In the genomic region with DNA sequence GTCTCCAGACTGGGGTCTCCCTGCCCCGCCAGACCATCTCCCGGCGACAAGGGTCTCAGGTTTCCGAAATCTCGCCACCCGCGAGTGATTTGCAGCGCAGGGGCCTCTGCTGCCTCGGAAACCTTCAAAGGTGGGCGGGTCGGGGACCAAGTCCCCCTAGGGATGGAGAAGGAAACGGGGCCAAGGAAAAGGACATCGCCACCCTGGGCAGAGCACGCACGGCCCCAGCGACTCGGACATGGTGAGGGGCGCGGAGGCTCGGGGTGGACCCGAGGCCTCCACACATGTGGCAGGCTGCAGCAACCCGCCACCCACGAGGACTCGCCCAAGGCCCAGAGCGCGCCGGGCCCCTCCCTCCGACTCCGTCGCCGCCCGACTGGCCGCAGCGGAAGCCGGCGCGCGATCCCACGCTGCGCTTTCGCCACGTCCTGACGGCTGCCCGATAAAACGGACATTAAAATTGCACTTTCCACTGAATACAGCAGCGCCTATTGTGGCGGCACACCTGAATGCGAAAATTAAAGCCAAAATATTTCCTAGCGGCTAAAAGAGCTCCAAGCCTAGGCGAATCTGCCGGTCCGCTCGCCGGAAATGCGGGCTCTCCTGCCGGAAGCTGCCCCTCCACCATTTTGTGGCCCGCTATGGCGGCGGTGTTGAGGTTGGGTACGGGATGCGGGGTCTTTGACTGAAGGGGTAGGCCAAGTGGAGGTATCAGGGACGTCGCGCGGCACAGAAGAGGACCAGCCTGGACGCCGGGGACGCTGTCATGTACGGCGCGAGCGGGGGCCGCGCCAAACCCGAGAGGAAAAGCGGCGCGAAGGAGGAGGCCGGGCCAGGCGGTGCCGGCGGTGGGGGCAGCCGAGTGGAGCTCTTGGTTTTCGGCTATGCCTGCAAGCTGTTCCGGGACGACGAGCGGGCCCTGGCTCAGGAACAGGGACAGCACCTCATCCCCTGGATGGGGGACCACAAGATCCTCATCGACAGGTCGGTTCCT, we compare ENCODE assay signal across 8 cellular contexts. TPM values are rescaled to one million over a fixed set of nuclear protein-coding genes. Genes with fewer than 3 reads are reported as not detected.
DNase-seq lines count a peak whose midpoint lies in the region; ATAC-seq and TF ChIP-seq lines count a peak whose summit lies in the region.

A gene (plus strand): TSS at position 627 of the 994 bp plus-strand sequence. CDS start 140 bp downstream, at position 767.

- peaks cover 24% of the 10 kb centered on the region for H3K4me1 ChIP-seq in muscle layer of colon (ENCODE audit: insufficient read depth, low read length)

- peaks cover 22% of the 10 kb centered on the region for H3K36me3 ChIP-seq in muscle layer of colon (ENCODE audit: insufficient read depth, low read length)

- no peaks in the 10 kb centered on the region for H3K27me3 ChIP-seq in muscle layer of colon (ENCODE audit: control insufficient read depth in 1 of 2, insufficient read depth in 2 of 2, low read length in 2 of 2)

- H3K9me3 ChIP-seq in muscle layer of colon (ENCODE audit: low read length) = no peaks in the 10 kb centered on the region

- H3K27ac ChIP-seq in muscle layer of colon (ENCODE audit: low read depth, low read length) = peak within 1 kb of the TSS; percentile 87

- peak; percentile 87 for ATAC-seq in GM19468 (IDR thresholded peaks at IDR 0.05; ENCODE audit: extremely low read depth, unreplicated experiment)

- in situ Hi-C loops in Caki2 (cut with HindIII; ENCODE audit: low pct_unique_long_range_greater_than_20kb, low sequenced_read_pairs) = no loop called here

- peak; percentile 87 for TF ChIP-seq POLR2A in erythroblast (IDR thresholded peaks at IDR 0.05; ENCODE audit: low read length)

- peak within 1 kb of the TSS; percentile 96 for H3K9ac ChIP-seq in muscle layer of colon (ENCODE audit: low read length)

- peak within 1 kb of the TSS; percentile 71 to 98 for H3K4me3 ChIP-seq in muscle layer of colon (ENCODE audit: low read depth in 1 of 2, low read length in 2 of 2)

- DNase-seq in Caki2 (ENCODE audit: low read depth) (peak; percentile 88), HS-5 (ENCODE audit: low read depth) (peak; percentile 64), OCI-M1 (lab: John Stamatoyannopoulos, UW) (peak; percentile 89), activated T-cell treated with anti-CD3 and anti-CD28 coated beads for 48 hours (ENCODE audit: low read depth) (peak; percentile 73), erythroblast (lab: John Stamatoyannopoulos, UW) (peak; percentile 88 to 93)
- DNase-seq in stimulated activated CD8-positive, alpha-beta memory T cell treated with anti-CD3 and anti-CD28 coated beads, Interleukin-7, amount 100 ng/mL, for 1 hour (ENCODE audit: low read depth in 2 of 2) = peak; percentile 33 to 54

RNA-seq across cellular contexts. Expression of the gene that starts here (rescaled TPM):
- total RNA-seq in Caki2 (2014; rRNA removed; shearing (Covaris generic); ENCODE audit: low replicate concordance) = 17.4 and 18.1 TPM in 2 replicates

Comparison
In these comparisons a context has a peak if more than half of its experiments do, and no peak if none do; other contexts are left out.
1. Peak in every context shown above with its lines: DNase-seq, ATAC-seq, H3K4me3 ChIP-seq and H3K27ac ChIP-seq.